ENCODE assay signal across 21 cellular contexts in genomic region chr9:100286257-100286656, GRCh38.
"Had no signal": no experiment of that assay in that cellular context is flagged by ENCODE, and none has a peak within 500 bp of the region (broad histone marks: within the 10 kb centered on the region; RNA-seq: fewer than 3 reads in every experiment).

No MANE protein-coding gene starts in this region.

- H3K4me2 ChIP-seq: hepatocyte, smooth muscle cell had no signal

- H3K4me1 ChIP-seq: pancreas, suprapubic skin, thyroid gland had no signal

- H3K27ac Mint-ChIP-seq: endodermal cell, nephron, progenitor cell of endocrine pancreas, type B pancreatic cell had no signal

- H2AFZ ChIP-seq: hepatocyte had no signal

- H3K27me3 Mint-ChIP-seq: naive B cell, progenitor cell of endocrine pancreas, type B pancreatic cell had no signal

- H3K4me3 ChIP-seq: hepatocyte, pancreas, smooth muscle cell, suprapubic skin, thyroid gland had no signal

- ATAC-seq: left colon; pancreas; right cardiac atrium; stimulated activated naive CD8-positive, alpha-beta T cell treated with anti-CD3 and anti-CD28 coated beads, Interleukin-15, Interleukin-2, amounts not matched to agents 100 U/mL and 50 U/mL, for 24 hours had no signal

- FAIRE-seq: endothelial cell of umbilical vein, pancreas, urothelium cell line had no signal

- H3K27me3 ChIP-seq: hepatocyte, pancreas, suprapubic skin, thyroid gland had no signal

- H3K79me2 ChIP-seq: hepatocyte had no signal

- DNase-seq: effector CD4-positive, alpha-beta T cell; endodermal cell; foreskin melanocyte; head of caudate nucleus; left colon; mesendoderm; naive B cell; occipital lobe; pancreas; right cardiac atrium; stimulated activated CD4-positive, alpha-beta T cell treated with anti-CD3 and anti-CD28 coated beads, Interleukin-2, amount 100 ng/mL, for 48 hours; stimulated activated naive CD8-positive, alpha-beta T cell treated with anti-CD3 and anti-CD28 coated beads, Interleukin-15, Interleukin-2, amounts not matched to agents 100 U/mL and 50 U/mL, for 24 hours; thyroid gland had no signal

- H3K4me3 Mint-ChIP-seq: endodermal cell, naive B cell, nephron, type B pancreatic cell had no signal

- H3K9me3 ChIP-seq: pancreas, thyroid gland had no signal

- H3K4me1 Mint-ChIP-seq: endodermal cell, naive B cell had no signal

- H3K27ac ChIP-seq: hepatocyte, pancreas, suprapubic skin, thyroid gland had no signal
